ENCODE assay signal across 1 cellular context in genomic region chr14:50865677-50866076, GRCh38.
TF ChIP-seq lines count a peak whose summit lies in the region.

No MANE protein-coding gene starts in this region.

TF ChIP-seq in endothelial cell of umbilical vein, 7 proteins besides CTCF, POLR2A, EP300 and RAD21:
- TF ChIP-seq EZH2 (IDR thresholded peaks at IDR 0.05; ENCODE audit: borderline replicate concordance, low read depth, low read length, severe bottlenecking), result no peak
- TF ChIP-seq GATA2 (IDR thresholded peaks at IDR 0.05; ENCODE audit: insufficient read depth, insufficient read length, low read depth, low read length), result peak; percentile 20
